ENCODE assay signal across 8 cellular contexts in the genomic region with DNA sequence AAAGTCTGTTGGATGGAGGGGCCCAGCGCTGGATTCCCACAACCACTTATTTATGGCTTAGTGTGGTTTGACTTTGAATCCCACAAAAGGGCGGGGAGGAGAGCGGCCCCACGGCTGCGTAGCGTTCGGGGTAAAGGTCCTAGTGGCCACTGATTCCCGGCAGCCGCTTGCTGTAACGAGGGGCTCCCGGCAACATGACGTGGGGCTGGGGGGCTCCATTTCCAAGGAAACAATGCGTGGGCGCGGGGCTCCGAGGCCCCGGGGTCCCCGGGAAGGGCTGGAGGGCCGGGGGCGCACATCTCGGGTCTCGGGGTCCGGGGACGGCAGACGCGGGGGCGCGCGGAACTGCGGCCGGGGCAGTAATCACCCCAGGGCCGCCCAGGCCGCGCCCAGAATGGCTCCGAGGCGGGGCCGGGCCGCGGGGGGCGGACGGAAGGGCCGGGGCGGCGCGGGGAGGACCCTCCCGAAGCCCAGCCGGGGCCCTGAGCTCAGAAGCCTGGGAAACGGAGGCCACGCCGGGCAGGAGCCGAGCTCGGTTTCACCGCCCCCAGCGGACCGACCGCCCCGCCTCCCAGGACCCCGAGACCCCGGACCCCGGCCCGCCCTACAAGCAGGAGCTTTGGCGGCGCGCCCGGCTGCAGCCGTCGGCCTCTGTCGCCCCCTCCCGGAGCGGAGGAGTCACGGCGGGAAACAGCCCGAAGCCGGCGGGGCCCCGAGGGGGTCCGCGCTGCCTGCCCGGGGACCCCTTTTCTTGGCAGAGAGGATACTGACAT. TPM values are rescaled to one million over a fixed set of nuclear protein-coding genes. Genes with fewer than 3 reads are reported as not detected.
A peak's percentile ranks its signal among the peaks of the same experiment; 100 is the strongest.
DNase-seq lines count a peak whose midpoint lies in the region; ATAC-seq and TF ChIP-seq lines count a peak whose summit lies in the region.

No MANE protein-coding gene starts in this region.

- peaks cover 10% of the 10 kb centered on the region for H3K27me3 Mint-ChIP-seq in activated naive CD4-positive, alpha-beta T cell treated with anti-CD3 and anti-CD28 coated beads for 36 hours (ENCODE audit: low read depth)

- H3K4me1 ChIP-seq in SJCRH30 (peaks cover 5% of the 10 kb centered on the region; the same call in 1 of the 2 replicates), testis (peaks cover 28% of the 10 kb centered on the region)

- intact Hi-C loops in activated naive CD4-positive, alpha-beta T cell treated with anti-CD3 and anti-CD28 coated beads for 36 hours (cut with micrococcal nuclease), result loop anchor here (1.0 kb wide), 3 partner anchors 54 to 353 kb away; no protein-coding TSS in a partner anchor
- intact Hi-C loops in testis (cut with DNase I; ENCODE audit: low total_unique reads), result loop anchor here (5.0 to 10.0 kb wide), 2 partner anchors 53 to 350 kb away; no protein-coding TSS in a partner anchor

- no peak for TF ChIP-seq POLR2A in testis (IDR thresholded peaks at IDR 0.05)

- no peaks in the 10 kb centered on the region for H3K9me3 Mint-ChIP-seq in activated naive CD4-positive, alpha-beta T cell treated with anti-CD3 and anti-CD28 coated beads for 36 hours

- TF ChIP-seq CTCF in GM20000 (IDR thresholded peaks at IDR 0.05; ENCODE audit: extremely low read depth, missing control alignments) (peak; percentile 72), omental fat pad (IDR thresholded peaks at IDR 0.05) (peak in 2 of 3 donors; percentile 41 to 72), testis (IDR thresholded peaks at IDR 0.05) (peak; percentile 83 to 93 (median 85))

- H3K36me3 ChIP-seq in SJCRH30, result no peaks in the 10 kb centered on the region
- no peaks in the 10 kb centered on the region for H3K36me3 ChIP-seq in testis (ENCODE audit: low read depth, missing control alignments)

- H3K4me1 Mint-ChIP-seq in activated naive CD4-positive, alpha-beta T cell treated with anti-CD3 and anti-CD28 coated beads for 36 hours (ENCODE audit: low read depth), result peaks cover 11% of the 10 kb centered on the region

- no peaks in the 10 kb centered on the region for H3K36me3 Mint-ChIP-seq in activated naive CD4-positive, alpha-beta T cell treated with anti-CD3 and anti-CD28 coated beads for 36 hours (ENCODE audit: low read depth)

- H3K27ac ChIP-seq in SJCRH30 (peak overlapping the region; percentile 70), testis (peak overlapping the region; percentile 90 to 92)

- peak; percentile 32 for DNase-seq in DMS153 (lab: John Stamatoyannopoulos, UW)
- DNase-seq in GM20000 (ENCODE audit: low spot score), result peak; percentile 94
- peak in 58 of 76 experiments; percentile 3 to 73 (median 42) for DNase-seq in HUDEP-2 (lab: John Stamatoyannopoulos, UW; ENCODE audit: unreplicated experiment in 76 of 76)
- DNase-seq in SJCRH30, result peak; percentile 84 to 87
- DNase-seq in activated naive CD4-positive, alpha-beta T cell treated with anti-CD3 and anti-CD28 coated beads for 36 hours, result peak; percentile 72
- DNase-seq in globus pallidus (ENCODE audit: low spot score), result peak; percentile 45
- DNase-seq in omental fat pad (ENCODE audit: low spot score), result peak; percentile 63
- peak; percentile 91 for DNase-seq in testis

- CTCF ChIA-PET in activated naive CD4-positive, alpha-beta T cell treated with anti-CD3 and anti-CD28 coated beads for 36 hours (lab: Charles Lee), result interaction anchor here (0.7 to 6.6 kb wide), 23 partner anchors 19 to 389 kb away, joined by 3 to 125 read pairs (median 4); a partner anchor contains a TSS

- 1 to 2% methylated on average over 17 to 38 of the region's 79 CpGs for WGBS in testis, 2 donors

- H3K4me3 ChIP-seq in SJCRH30 (peak overlapping the region; percentile 80), testis (peak overlapping the region; percentile 77)

- peak overlapping the region; percentile 70 for H3K27ac Mint-ChIP-seq in activated naive CD4-positive, alpha-beta T cell treated with anti-CD3 and anti-CD28 coated beads for 36 hours

- ATAC-seq in omental fat pad (ENCODE audit: low FRiP score), result peak; percentile 82

- H3K27me3 ChIP-seq in SJCRH30 (no peaks in the 10 kb centered on the region; the same call in 1 of the 2 replicates), testis (no peaks in the 10 kb centered on the region)

- H3K9me3 ChIP-seq in SJCRH30 (replicated peaks), result no peaks in the 10 kb centered on the region
- no peaks in the 10 kb centered on the region for H3K9me3 ChIP-seq in testis

- peak overlapping the region; percentile 65 for H3K4me3 Mint-ChIP-seq in activated naive CD4-positive, alpha-beta T cell treated with anti-CD3 and anti-CD28 coated beads for 36 hours

RNA-seq across cellular contexts. Expression of a gene that starts 11.9 kb away (rescaled TPM):
- total RNA-seq in SJCRH30 (2014; rRNA removed; shearing (Covaris generic)), result 0.14 TPM in 1 of 2 replicates, not detected in the other
- not detected for total RNA-seq in activated naive CD4-positive, alpha-beta T cell treated with anti-CD3 and anti-CD28 coated beads for 36 hours
- 10 to 100 TPM in 1 of 4 donors, 1 to 10 TPM in 3; 3.8 to 23.6 (median 6.4) TPM for total RNA-seq in omental fat pad
- 1 to 10 TPM; 6.5 to 7.4 TPM for total RNA-seq in testis
- polyA plus RNA-seq in testis (ENCODE audit: insufficient read depth, low read depth, low replicate concordance), result 5.5 TPM

Comparison
In these comparisons a context has a peak if more than half of its experiments do, and no peak if none do; other contexts are left out.
1. Peak in every context shown above with its lines: DNase-seq, ATAC-seq, H3K4me3 ChIP-seq and H3K27ac ChIP-seq.
2. DNase-seq: peak in every context shown above with its lines; median percentile 94 in GM20000; 91 in testis; 86 in SJCRH30; 72 in activated naive CD4-positive, alpha-beta T cell treated with anti-CD3 and anti-CD28 coated beads for 36 hours; 63 in omental fat pad; 45 in globus pallidus; 42 in HUDEP-2; 32 in DMS153.